8 cellular contexts compared by ENCODE assay signal in genomic region chr1:9687876-9688582, GRCh38. TPM values are rescaled to one million over a fixed set of nuclear protein-coding genes. Genes with fewer than 3 reads are reported as not detected.
DNase-seq lines count a peak whose midpoint lies in the region; ATAC-seq and TF ChIP-seq lines count a peak whose summit lies in the region.

No MANE protein-coding gene starts in this region.

- H3K4me2 ChIP-seq in PC-3 (ENCODE audit: low read length), result peak overlapping the region; percentile 100

- intact Hi-C loops in PC-3 (cut with micrococcal nuclease), result loop anchor here (5.0 kb wide), 1 partner anchor 61 kb away; no protein-coding TSS in a partner anchor

- peak overlapping the region in 4 of 6 donors; percentile 30 to 90 (median 68) for H3K27ac Mint-ChIP-seq in naive B cell

- H3K4me1 Mint-ChIP-seq in naive B cell, result peaks cover 43 to 82% (median 75%) of the 10 kb centered on the region in 3 donors

- peak overlapping the region; percentile 95 for H3K4me3 ChIP-seq in PC-3 (ENCODE audit: low read length)
- peak overlapping the region; percentile 72 for H3K4me3 ChIP-seq in endocrine pancreas (ENCODE audit: control insufficient read depth, insufficient read depth, low read length)

- H3K79me2 ChIP-seq in PC-3 (ENCODE audit: low read length), result no peaks in the 10 kb centered on the region

- ATAC-seq in PC-3 (peak; percentile 27), naive B cell (ENCODE audit: low read depth in 2 of 2) (no peak), HG02973 (IDR thresholded peaks at IDR 0.05; ENCODE audit: unreplicated experiment) (no peak), esophagus mucosa (no peak)

- H3K9me2 ChIP-seq in PC-3 (replicated peaks; ENCODE audit: low read length), result no peaks in the 10 kb centered on the region

- CTCF ChIA-PET in PC-3 (lab: Charles Lee), result interaction anchor here (0.9 kb wide), 1 partner anchor 17 kb away, joined by 3 read pairs; no protein-coding TSS in a partner anchor

- peaks cover 7% of the 10 kb centered on the region for H3F3A ChIP-seq in PC-3 (ENCODE audit: low read length, unreplicated experiment)

- peak; percentile 20 for DNase-seq in stimulated activated CD4-positive, alpha-beta T cell treated with anti-CD3 and anti-CD28 coated beads, Interleukin-4, amount 100 ng/mL, for 1 hour
- no peak for DNase-seq in stimulated activated CD4-positive, alpha-beta T cell treated with anti-CD3 and anti-CD28 coated beads, Interleukin-12 subunit alpha, Interleukin-12 subunit beta, amount 100 ng/mL, for 4 hours
- peak; percentile 32 for DNase-seq in PC-3
- DNase-seq in naive B cell, result no peak
- no peak for DNase-seq in NCI-H446 (lab: John Stamatoyannopoulos, UW)

- no TSS peak for BruUV-seq in PC-3 (replicated peaks; lab: Mats Ljungman, UMichigan)

- H3K36me3 Mint-ChIP-seq in naive B cell, result peaks cover 0 to 7% of the 10 kb centered on the region in 2 donors

- H3K4me1 ChIP-seq in PC-3 (ENCODE audit: insufficient read depth, low read length) (peaks cover 24% of the 10 kb centered on the region), endocrine pancreas (ENCODE audit: control insufficient read depth, insufficient read depth, low read length) (no peaks in the 10 kb centered on the region)

- H4K20me1 ChIP-seq in PC-3 (ENCODE audit: low read length), result no peaks in the 10 kb centered on the region

- H3K9me3 Mint-ChIP-seq in naive B cell, result no peaks in the 10 kb centered on the region

- TF ChIP-seq CTCF in PC-3 (conservative IDR thresholded peaks at IDR 0.05; ENCODE audit: low read depth, low read length), result no peak

- H3K36me3 ChIP-seq in PC-3 (ENCODE audit: low read depth, low read length) (no peaks in the 10 kb centered on the region), endocrine pancreas (ENCODE audit: control insufficient read depth, insufficient read depth, low read length) (no peaks in the 10 kb centered on the region)

- peak overlapping the region; percentile 98 for H2AFZ ChIP-seq in PC-3 (ENCODE audit: low read length)

- H3K27me3 Mint-ChIP-seq in naive B cell, result no peaks in the 10 kb centered on the region

- H3K9me3 ChIP-seq in PC-3 (ENCODE audit: low read length), result no peaks in the 10 kb centered on the region
- no peaks in the 10 kb centered on the region for H3K9me3 ChIP-seq in endocrine pancreas (ENCODE audit: control insufficient read depth, low read length)

- peak overlapping the region; percentile 78 to 88 (median 82) for H3K4me3 Mint-ChIP-seq in naive B cell

- H3K9ac ChIP-seq in PC-3 (ENCODE audit: low read length) (peak overlapping the region; percentile 71), endocrine pancreas (ENCODE audit: control insufficient read depth, insufficient read depth, low read length) (peak overlapping the region; percentile 73)

- no peaks in the 10 kb centered on the region for H3K27me3 ChIP-seq in PC-3 (ENCODE audit: low read length)
- H3K27me3 ChIP-seq in endocrine pancreas (ENCODE audit: control insufficient read depth, insufficient read depth, low read length), result no peaks in the 10 kb centered on the region

- POLR2A ChIA-PET in PC-3 (lab: Charles Lee; ENCODE audit: unreplicated experiment), result no interaction called here

- H3K27ac ChIP-seq in PC-3 (ENCODE audit: low read length), result no peak overlapping the region

RNA-seq across cellular contexts. Expression of gene PIK3CD, which starts 36.5 kb away (rescaled TPM):
- total RNA-seq in PC-3 (2014; rRNA removed), result 4.5 and 6.0 TPM in 2 replicates
- polyA plus RNA-seq in naive B cell (ENCODE audit: low read depth in 6 of 6), result 100 to 1,000 TPM in 1 of 6 donors, 10 to 100 TPM in 5; 29.6 to 105 (median 58.0) TPM
- 6.2 TPM for total RNA-seq in esophagus mucosa

Comparison
In these comparisons a context has a peak if more than half of its experiments do, and no peak if none do; other contexts are left out.
1. DNase-seq: peak in stimulated activated CD4-positive, alpha-beta T cell treated with anti-CD3 and anti-CD28 coated beads, Interleukin-4, amount 100 ng/mL, for 1 hour (single experiment) and PC-3 (single experiment); none in stimulated activated CD4-positive, alpha-beta T cell treated with anti-CD3 and anti-CD28 coated beads, Interleukin-12 subunit alpha, Interleukin-12 subunit beta, amount 100 ng/mL, for 4 hours (single experiment), naive B cell (single experiment) and NCI-H446 (0 of 2).